2 cellular contexts compared by ENCODE assay signal in the genomic region with DNA sequence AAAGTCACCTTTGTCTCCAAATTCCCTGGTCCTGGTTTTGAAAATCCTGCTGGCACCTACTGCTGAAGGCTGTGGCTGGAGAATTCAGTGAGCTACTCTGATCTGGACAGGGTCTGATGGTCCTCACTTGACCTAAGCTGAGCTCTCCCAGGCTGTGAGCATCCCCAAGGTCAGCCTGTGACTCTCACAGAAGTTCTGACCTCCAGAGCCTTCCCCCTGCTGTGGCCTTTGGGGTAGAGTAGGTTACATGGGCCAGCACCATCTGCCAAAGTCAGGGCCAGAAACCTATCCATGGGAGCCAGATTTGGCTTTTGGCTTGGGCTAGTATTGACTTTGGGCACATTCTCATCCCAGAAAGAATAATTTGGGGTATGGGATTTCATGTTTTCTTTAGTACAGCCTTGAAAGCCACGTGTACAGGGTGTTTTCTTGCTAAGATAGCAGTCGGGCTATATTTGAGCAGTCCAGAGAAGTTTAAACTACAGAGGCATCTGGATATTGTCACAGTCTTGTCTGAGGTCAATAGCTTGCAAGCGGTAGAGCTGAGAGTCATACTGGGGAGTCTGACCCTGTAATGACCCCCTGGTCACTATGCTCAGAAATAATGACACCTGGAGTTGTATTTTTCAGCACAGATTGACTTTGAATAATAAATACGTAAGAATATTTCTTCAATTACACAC.
TF ChIP-seq lines count a peak whose summit lies in the region.

No MANE protein-coding gene starts in this region.

TF ChIP-seq in SK-N-SH treated with all-trans-retinoic acid at 6 μM for 48 hours, 23 proteins besides CTCF, POLR2A, EP300 and RAD21:
- TF ChIP-seq TSHZ2 (CRISPR knock-in tag; IDR thresholded peaks at IDR 0.05) (no peak), POU6F1 (CRISPR knock-in tag; IDR thresholded peaks at IDR 0.05; ENCODE audit: borderline replicate concordance, low read depth) (no peak), RARB (CRISPR knock-in tag; IDR thresholded peaks at IDR 0.05) (no peak), ISL1 (CRISPR knock-in tag; IDR thresholded peaks at IDR 0.05) (no peak), GLIS3 (CRISPR knock-in tag; IDR thresholded peaks at IDR 0.05) (no peak), CSRNP3 (CRISPR knock-in tag; IDR thresholded peaks at IDR 0.05) (no peak), ZC3H10 (CRISPR knock-in tag; IDR thresholded peaks at IDR 0.05) (no peak), TOX (CRISPR knock-in tag; IDR thresholded peaks at IDR 0.05; ENCODE audit: borderline replicate concordance) (no peak), ZFP30 (CRISPR knock-in tag; IDR thresholded peaks at IDR 0.05) (no peak), CSDC2 (CRISPR knock-in tag; IDR thresholded peaks at IDR 0.05) (no peak), OSR1 (CRISPR knock-in tag; IDR thresholded peaks at IDR 0.05) (no peak), PPARA (CRISPR knock-in tag; IDR thresholded peaks at IDR 0.05; ENCODE audit: borderline replicate concordance) (no peak), ZFP3 (CRISPR knock-in tag; IDR thresholded peaks at IDR 0.05) (no peak)
- TF ChIP-seq, protein P1, sequence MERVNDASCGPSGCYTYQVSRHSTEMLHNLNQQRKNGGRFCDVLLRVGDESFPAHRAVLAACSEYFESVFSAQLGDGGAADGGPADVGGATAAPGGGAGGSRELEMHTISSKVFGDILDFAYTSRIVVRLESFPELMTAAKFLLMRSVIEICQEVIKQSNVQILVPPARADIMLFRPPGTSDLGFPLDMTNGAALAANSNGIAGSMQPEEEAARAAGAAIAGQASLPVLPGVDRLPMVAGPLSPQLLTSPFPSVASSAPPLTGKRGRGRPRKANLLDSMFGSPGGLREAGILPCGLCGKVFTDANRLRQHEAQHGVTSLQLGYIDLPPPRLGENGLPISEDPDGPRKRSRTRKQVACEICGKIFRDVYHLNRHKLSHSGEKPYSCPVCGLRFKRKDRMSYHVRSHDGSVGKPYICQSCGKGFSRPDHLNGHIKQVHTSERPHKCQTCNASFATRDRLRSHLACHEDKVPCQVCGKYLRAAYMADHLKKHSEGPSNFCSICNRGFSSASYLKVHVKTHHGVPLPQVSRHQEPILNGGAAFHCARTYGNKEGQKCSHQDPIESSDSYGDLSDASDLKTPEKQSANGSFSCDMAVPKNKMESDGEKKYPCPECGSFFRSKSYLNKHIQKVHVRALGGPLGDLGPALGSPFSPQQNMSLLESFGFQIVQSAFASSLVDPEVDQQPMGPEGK (CRISPR knock-in tag; IDR thresholded peaks at IDR 0.05; ENCODE audit: borderline replicate concordance): no peak
- TF ChIP-seq, protein P2, sequence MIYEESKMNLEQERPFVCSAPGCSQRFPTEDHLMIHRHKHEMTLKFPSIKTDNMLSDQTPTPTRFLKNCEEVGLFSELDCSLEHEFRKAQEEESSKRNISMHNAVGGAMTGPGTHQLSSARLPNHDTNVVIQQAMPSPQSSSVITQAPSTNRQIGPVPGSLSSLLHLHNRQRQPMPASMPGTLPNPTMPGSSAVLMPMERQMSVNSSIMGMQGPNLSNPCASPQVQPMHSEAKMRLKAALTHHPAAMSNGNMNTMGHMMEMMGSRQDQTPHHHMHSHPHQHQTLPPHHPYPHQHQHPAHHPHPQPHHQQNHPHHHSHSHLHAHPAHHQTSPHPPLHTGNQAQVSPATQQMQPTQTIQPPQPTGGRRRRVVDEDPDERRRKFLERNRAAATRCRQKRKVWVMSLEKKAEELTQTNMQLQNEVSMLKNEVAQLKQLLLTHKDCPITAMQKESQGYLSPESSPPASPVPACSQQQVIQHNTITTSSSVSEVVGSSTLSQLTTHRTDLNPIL (CRISPR knock-in tag; IDR thresholded peaks at IDR 0.05; ENCODE audit: low read depth): no peak
TF ChIP-seq in SK-N-SH treated with all-trans-retinoic acid at 6 μM for 48 hours: peak in this region for 0.

TF ChIP-seq in SK-N-SH, 30 proteins besides CTCF, POLR2A, EP300 and RAD21 (continued from another document):
- TF ChIP-seq, protein P3, sequence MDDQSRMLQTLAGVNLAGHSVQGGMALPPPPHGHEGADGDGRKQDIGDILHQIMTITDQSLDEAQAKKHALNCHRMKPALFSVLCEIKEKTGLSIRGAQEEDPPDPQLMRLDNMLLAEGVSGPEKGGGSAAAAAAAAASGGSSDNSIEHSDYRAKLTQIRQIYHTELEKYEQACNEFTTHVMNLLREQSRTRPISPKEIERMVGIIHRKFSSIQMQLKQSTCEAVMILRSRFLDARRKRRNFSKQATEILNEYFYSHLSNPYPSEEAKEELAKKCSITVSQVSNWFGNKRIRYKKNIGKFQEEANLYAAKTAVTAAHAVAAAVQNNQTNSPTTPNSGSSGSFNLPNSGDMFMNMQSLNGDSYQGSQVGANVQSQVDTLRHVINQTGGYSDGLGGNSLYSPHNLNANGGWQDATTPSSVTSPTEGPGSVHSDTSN (IDR thresholded peaks at IDR 0.05): no peak
- TF ChIP-seq POLR2AphosphoS5 (IDR thresholded peaks at IDR 0.05; ENCODE audit: low read depth, low read length) (no peak), TCF12 (IDR thresholded peaks at IDR 0.05) (no peak)
